ENCODE assay signal across 8 cellular contexts in the genomic region with DNA sequence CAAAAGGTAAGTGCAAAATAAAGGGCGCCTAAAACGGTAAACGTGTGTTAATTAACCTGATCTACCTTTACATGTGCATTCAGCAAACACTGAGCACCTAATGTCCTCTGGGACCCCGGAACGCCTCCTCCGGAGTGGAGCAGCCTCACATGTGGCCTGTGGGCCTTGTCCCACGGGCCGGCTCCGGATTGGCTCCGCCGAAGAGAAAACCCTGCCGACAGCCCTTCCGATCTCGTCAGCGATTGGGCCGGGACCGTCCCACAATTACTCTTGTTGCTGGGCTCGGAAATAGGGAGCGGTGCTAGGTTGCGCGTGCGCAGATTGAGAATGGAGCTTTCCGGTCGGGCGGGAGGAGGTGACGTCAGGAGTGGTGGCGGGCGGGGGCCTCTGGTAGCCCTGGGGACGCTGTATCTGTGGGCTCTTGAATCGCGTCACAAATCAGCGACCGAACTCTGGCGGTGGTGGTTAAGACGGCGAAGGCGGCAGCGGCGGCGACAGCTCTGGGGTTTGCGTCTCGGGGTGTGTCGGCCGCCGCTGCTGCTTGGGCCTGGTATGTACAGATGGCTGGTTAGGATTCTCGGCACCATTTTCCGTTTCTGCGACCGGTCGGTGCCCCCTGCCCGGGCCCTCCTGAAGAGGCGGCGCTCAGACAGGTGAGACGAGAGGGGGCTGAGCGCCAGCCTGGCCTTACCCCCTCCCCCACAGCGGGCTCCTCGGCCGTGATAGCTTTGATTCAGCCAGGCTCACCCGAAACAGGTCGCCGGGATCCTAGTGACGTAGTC. TPM values are rescaled to one million over a fixed set of nuclear protein-coding genes. Genes with fewer than 3 reads are reported as not detected.
DNase-seq lines count a peak whose midpoint lies in the region; ATAC-seq and TF ChIP-seq lines count a peak whose summit lies in the region.

SENP2 (plus strand) TSS at position 434 of the 782 bp plus-strand sequence; CDS start at position 553, 119 bp downstream.

- peak within 1 kb of the TSS; percentile 93 for H3K4me3 ChIP-seq in AG09309 (ENCODE audit: control insufficient read depth, low read depth, low read length)
- H3K4me3 ChIP-seq in spleen: peak within 1 kb of the TSS; percentile 78 to 96 (median 84)

- peaks cover 0 to 18% (median 5%) of the 10 kb centered on the region in 6 donors for H3K36me3 ChIP-seq in spleen

- H3K27ac ChIP-seq in spleen: peak within 1 kb of the TSS; percentile 94 to 99 (median 98)

- ATAC-seq in GM19025 (IDR thresholded peaks at IDR 0.05; ENCODE audit: low read depth, unreplicated experiment) (peak; percentile 97), HG03342 (IDR thresholded peaks at IDR 0.05; ENCODE audit: unreplicated experiment) (peak; percentile 96)
- ATAC-seq in central memory CD8-positive, alpha-beta T cell (replicated peaks; ENCODE audit: extremely low read depth, poor library complexity, severe bottlenecking): peak; percentile 88

- H3K27me3 ChIP-seq in spleen (replicated peaks in 1 of 7): no peaks in the 10 kb centered on the region

- no peaks in the 10 kb centered on the region for H3K9me3 ChIP-seq in spleen

- peaks cover 43% of the 10 kb centered on the region for H3K4me1 Mint-ChIP-seq in central memory CD8-positive, alpha-beta T cell

- peaks cover 30% of the 10 kb centered on the region for H3K36me3 Mint-ChIP-seq in central memory CD8-positive, alpha-beta T cell (ENCODE audit: insufficient read depth)

- peak; percentile 93 for DNase-seq in AG09309 (ENCODE audit: low read depth)
- peak; percentile 99 to 100 for DNase-seq in NCI-H446 (lab: John Stamatoyannopoulos, UW)
- DNase-seq in activated CD4-positive, CD25-positive, alpha-beta regulatory T cell treated with anti-CD3 and anti-CD28 coated beads, Interleukin-2, amount 50 U/mL, for 16 hours (ENCODE audit: low read depth, low spot score): peak; percentile 99
- peak; percentile 98 to 100 for DNase-seq in central memory CD8-positive, alpha-beta T cell (ENCODE audit: low spot score in 2 of 2)
- peak; percentile 100 for DNase-seq in inferior parietal cortex (ENCODE audit: extremely low spot score)
- peak; percentile 99 for DNase-seq in spleen

- intact Hi-C loops in spleen (cut with DNase I; ENCODE audit: low total_unique reads): loop anchor here (10.0 kb wide), 1 partner anchor 91 kb away; the partner anchor contains the start of gene TMEM41A

- WGBS in spleen, 5 donors: 0 to 2% (median 1%) methylated on average over 47 to 62 of the region's 62 CpGs

- no peaks in the 10 kb centered on the region for H3K27me3 Mint-ChIP-seq in central memory CD8-positive, alpha-beta T cell

- H3K27ac Mint-ChIP-seq in central memory CD8-positive, alpha-beta T cell (ENCODE audit: low read depth): peak within 1 kb of the TSS; percentile 95

- no peaks in the 10 kb centered on the region for H3K9me3 Mint-ChIP-seq in central memory CD8-positive, alpha-beta T cell

- no peak for TF ChIP-seq CTCF in AG09309 (IDR thresholded peaks at IDR 0.05; ENCODE audit: control insufficient read depth, insufficient read depth, low read depth, low read length, missing control alignments)
- peak in 1 of 11 experiments; percentile 15 for TF ChIP-seq CTCF in spleen (IDR thresholded peaks at IDR 0.05 in 8 of 11, conservative IDR thresholded peaks at IDR 0.05 in 3 of 11)

- peaks cover 11 to 66% (median 46%) of the 10 kb centered on the region in 6 donors for H3K4me1 ChIP-seq in spleen

- peak in 1 of 3 donors; percentile 76 for TF ChIP-seq POLR2A in spleen (IDR thresholded peaks at IDR 0.05)

- peak within 1 kb of the TSS; percentile 81 for H3K4me3 Mint-ChIP-seq in central memory CD8-positive, alpha-beta T cell

RNA-seq across cellular contexts. Expression of gene SENP2, which starts in this region (rescaled TPM):
- 10 to 100 TPM; 19.2 to 40.0 (median 34.7) TPM for total RNA-seq in spleen
- polyA plus RNA-seq in spleen: 1 to 10 TPM; 4.8 to 8.7 (median 5.2) TPM

Comparison
In these comparisons a context has a peak if more than half of its experiments do, and no peak if none do; other contexts are left out.
1. Peak in every context shown above with its lines: DNase-seq, ATAC-seq, H3K4me3 ChIP-seq and H3K27ac ChIP-seq.